ENCODE assay signal across 1 cellular context in genomic region chr6:83883240-83883639, GRCh38.
TF ChIP-seq lines count a peak whose summit lies in the region.

No MANE protein-coding gene starts in this region.

TF ChIP-seq in HEK293, 187 proteins besides CTCF, POLR2A, EP300 and RAD21 (continued from another document and continues in another):
- TF ChIP-seq, protein P1, sequence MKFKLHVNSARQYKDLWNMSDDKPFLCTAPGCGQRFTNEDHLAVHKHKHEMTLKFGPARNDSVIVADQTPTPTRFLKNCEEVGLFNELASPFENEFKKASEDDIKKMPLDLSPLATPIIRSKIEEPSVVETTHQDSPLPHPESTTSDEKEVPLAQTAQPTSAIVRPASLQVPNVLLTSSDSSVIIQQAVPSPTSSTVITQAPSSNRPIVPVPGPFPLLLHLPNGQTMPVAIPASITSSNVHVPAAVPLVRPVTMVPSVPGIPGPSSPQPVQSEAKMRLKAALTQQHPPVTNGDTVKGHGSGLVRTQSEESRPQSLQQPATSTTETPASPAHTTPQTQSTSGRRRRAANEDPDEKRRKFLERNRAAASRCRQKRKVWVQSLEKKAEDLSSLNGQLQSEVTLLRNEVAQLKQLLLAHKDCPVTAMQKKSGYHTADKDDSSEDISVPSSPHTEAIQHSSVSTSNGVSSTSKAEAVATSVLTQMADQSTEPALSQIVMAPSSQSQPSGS (tag by site-specific recombination; IDR thresholded peaks at IDR 0.05; ENCODE audit: low read depth): no peak
- TF ChIP-seq, protein P2, sequence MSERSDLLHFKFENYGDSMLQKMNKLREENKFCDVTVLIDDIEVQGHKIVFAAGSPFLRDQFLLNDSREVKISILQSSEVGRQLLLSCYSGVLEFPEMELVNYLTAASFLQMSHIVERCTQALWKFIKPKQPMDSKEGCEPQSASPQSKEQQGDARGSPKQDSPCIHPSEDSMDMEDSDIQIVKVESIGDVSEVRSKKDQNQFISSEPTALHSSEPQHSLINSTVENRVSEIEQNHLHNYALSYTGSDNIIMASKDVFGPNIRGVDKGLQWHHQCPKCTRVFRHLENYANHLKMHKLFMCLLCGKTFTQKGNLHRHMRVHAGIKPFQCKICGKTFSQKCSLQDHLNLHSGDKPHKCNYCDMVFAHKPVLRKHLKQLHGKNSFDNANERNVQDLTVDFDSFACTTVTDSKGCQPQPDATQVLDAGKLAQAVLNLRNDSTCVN (tag by site-specific recombination; optimal IDR thresholded peaks at IDR 0.05): no peak
- TF ChIP-seq ZNF335 (tag by site-specific recombination; conservative IDR thresholded peaks at IDR 0.05) (peak; percentile 73), ZNF529 (tag by site-specific recombination; IDR thresholded peaks at IDR 0.05; ENCODE audit: insufficient replicate concordance) (no peak), ZNF311 (tag by site-specific recombination; IDR thresholded peaks at IDR 0.05; ENCODE audit: borderline replicate concordance) (no peak), ZNF664 (tag by site-specific recombination; IDR thresholded peaks at IDR 0.05) (no peak), ZNF280D (tag by site-specific recombination; IDR thresholded peaks at IDR 0.05) (no peak), ZNF18 (tag by site-specific recombination; IDR thresholded peaks at IDR 0.05) (0 out of 2 replicates have a peak, but pooled peaks have one; percentile 19), TRIM28 (IDR thresholded peaks at IDR 0.05; ENCODE audit: borderline replicate concordance, low read length) (no peak), ZNF140 (tag by site-specific recombination; IDR thresholded peaks at IDR 0.05) (no peak), ZNF24 (tag by site-specific recombination; IDR thresholded peaks at IDR 0.05) (no peak), SP3 (tag by site-specific recombination; IDR thresholded peaks at IDR 0.05) (no peak), ZNF2 (tag by site-specific recombination; IDR thresholded peaks at IDR 0.05) (no peak), ZNF174 (tag by site-specific recombination; IDR thresholded peaks at IDR 0.05) (no peak), PBX3 (CRISPR knock-in tag; IDR thresholded peaks at IDR 0.05) (no peak), ZNF23 (tag by site-specific recombination; IDR thresholded peaks at IDR 0.05; ENCODE audit: borderline replicate concordance) (no peak), ZNF596 (tag by site-specific recombination; IDR thresholded peaks at IDR 0.05) (no peak), ZNF223 (tag by site-specific recombination; IDR thresholded peaks at IDR 0.05) (no peak), ZXDB (tag by site-specific recombination; IDR thresholded peaks at IDR 0.05) (peak; percentile 49; the same call in 1 of the 2 replicates), ZNF239 (tag by site-specific recombination; IDR thresholded peaks at IDR 0.05) (no peak), MZF1 (tag by site-specific recombination; IDR thresholded peaks at IDR 0.05; ENCODE audit: borderline replicate concordance) (no peak), ZNF514 (tag by site-specific recombination; IDR thresholded peaks at IDR 0.05) (no peak), ZBTB11 (tag by site-specific recombination; conservative IDR thresholded peaks at IDR 0.05; ENCODE audit: low read depth) (no peak), ZNF184 (tag by site-specific recombination; IDR thresholded peaks at IDR 0.05) (no peak), ZNF76 (tag by site-specific recombination; IDR thresholded peaks at IDR 0.05; ENCODE audit: borderline replicate concordance, low read depth) (no peak), ZNF837 (tag by site-specific recombination; IDR thresholded peaks at IDR 0.05) (no peak), ZNF548 (tag by site-specific recombination; IDR thresholded peaks at IDR 0.05) (no peak), TCF7L2 (IDR thresholded peaks at IDR 0.05; ENCODE audit: borderline replicate concordance, low read depth, low read length) (no peak), ZNF785 (tag by site-specific recombination; IDR thresholded peaks at IDR 0.05) (no peak), ZNF133 (tag by site-specific recombination; IDR thresholded peaks at IDR 0.05) (no peak), ZFP69B (tag by site-specific recombination; IDR thresholded peaks at IDR 0.05) (no peak), ZNF391 (tag by site-specific recombination; IDR thresholded peaks at IDR 0.05; ENCODE audit: borderline replicate concordance, low read depth) (no peak), ZNF26 (tag by site-specific recombination; IDR thresholded peaks at IDR 0.05) (no peak)
- TF ChIP-seq, protein P3, sequence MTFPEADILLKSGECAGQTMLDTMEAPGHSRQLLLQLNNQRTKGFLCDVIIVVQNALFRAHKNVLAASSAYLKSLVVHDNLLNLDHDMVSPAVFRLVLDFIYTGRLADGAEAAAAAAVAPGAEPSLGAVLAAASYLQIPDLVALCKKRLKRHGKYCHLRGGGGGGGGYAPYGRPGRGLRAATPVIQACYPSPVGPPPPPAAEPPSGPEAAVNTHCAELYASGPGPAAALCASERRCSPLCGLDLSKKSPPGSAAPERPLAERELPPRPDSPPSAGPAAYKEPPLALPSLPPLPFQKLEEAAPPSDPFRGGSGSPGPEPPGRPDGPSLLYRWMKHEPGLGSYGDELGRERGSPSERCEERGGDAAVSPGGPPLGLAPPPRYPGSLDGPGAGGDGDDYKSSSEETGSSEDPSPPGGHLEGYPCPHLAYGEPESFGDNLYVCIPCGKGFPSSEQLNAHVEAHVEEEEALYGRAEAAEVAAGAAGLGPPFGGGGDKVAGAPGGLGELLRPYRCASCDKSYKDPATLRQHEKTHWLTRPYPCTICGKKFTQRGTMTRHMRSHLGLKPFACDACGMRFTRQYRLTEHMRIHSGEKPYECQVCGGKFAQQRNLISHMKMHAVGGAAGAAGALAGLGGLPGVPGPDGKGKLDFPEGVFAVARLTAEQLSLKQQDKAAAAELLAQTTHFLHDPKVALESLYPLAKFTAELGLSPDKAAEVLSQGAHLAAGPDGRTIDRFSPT (tag by site-specific recombination; IDR thresholded peaks at IDR 0.05): no peak
- TF ChIP-seq, protein P4, sequence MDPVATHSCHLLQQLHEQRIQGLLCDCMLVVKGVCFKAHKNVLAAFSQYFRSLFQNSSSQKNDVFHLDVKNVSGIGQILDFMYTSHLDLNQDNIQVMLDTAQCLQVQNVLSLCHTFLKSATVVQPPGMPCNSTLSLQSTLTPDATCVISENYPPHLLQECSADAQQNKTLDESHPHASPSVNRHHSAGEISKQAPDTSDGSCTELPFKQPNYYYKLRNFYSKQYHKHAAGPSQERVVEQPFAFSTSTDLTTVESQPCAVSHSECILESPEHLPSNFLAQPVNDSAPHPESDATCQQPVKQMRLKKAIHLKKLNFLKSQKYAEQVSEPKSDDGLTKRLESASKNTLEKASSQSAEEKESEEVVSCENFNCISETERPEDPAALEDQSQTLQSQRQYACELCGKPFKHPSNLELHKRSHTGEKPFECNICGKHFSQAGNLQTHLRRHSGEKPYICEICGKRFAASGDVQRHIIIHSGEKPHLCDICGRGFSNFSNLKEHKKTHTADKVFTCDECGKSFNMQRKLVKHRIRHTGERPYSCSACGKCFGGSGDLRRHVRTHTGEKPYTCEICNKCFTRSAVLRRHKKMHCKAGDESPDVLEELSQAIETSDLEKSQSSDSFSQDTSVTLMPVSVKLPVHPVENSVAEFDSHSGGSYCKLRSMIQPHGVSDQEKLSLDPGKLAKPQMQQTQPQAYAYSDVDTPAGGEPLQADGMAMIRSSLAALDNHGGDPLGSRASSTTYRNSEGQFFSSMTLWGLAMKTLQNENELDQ (tag by site-specific recombination; IDR thresholded peaks at IDR 0.05; ENCODE audit: low read depth): no peak
- TF ChIP-seq, protein P5, sequence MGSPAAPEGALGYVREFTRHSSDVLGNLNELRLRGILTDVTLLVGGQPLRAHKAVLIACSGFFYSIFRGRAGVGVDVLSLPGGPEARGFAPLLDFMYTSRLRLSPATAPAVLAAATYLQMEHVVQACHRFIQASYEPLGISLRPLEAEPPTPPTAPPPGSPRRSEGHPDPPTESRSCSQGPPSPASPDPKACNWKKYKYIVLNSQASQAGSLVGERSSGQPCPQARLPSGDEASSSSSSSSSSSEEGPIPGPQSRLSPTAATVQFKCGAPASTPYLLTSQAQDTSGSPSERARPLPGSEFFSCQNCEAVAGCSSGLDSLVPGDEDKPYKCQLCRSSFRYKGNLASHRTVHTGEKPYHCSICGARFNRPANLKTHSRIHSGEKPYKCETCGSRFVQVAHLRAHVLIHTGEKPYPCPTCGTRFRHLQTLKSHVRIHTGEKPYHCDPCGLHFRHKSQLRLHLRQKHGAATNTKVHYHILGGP (tag by site-specific recombination; IDR thresholded peaks at IDR 0.05): peak; percentile 75; the same call in 1 of the 2 replicates
- TF ChIP-seq, protein P6, sequence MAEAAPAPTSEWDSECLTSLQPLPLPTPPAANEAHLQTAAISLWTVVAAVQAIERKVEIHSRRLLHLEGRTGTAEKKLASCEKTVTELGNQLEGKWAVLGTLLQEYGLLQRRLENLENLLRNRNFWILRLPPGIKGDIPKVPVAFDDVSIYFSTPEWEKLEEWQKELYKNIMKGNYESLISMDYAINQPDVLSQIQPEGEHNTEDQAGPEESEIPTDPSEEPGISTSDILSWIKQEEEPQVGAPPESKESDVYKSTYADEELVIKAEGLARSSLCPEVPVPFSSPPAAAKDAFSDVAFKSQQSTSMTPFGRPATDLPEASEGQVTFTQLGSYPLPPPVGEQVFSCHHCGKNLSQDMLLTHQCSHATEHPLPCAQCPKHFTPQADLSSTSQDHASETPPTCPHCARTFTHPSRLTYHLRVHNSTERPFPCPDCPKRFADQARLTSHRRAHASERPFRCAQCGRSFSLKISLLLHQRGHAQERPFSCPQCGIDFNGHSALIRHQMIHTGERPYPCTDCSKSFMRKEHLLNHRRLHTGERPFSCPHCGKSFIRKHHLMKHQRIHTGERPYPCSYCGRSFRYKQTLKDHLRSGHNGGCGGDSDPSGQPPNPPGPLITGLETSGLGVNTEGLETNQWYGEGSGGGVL (tag by site-specific recombination; IDR thresholded peaks at IDR 0.05): no peak
